14 cellular contexts compared by ENCODE assay signal in the genomic region with DNA sequence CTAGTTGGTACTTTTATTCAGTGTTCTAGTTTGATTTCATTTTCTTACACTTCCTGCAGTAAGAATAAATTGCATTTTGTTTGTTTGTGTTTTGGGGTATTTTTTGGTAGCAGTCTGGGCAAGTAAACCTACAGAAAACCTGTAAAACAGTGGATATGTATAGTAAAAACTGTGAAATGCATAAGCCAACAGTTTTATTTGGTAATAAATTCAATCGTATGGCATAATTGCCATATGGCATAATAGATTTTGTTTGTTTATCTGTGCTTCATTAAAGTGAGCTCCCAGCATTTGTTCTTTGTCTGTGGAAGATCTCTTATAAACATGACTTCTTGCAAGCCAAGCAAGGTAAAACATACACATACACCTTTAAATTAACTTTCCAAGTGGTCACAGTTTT.
A peak's percentile ranks its signal among the peaks of the same experiment; 100 is the strongest.
DNase-seq lines count a peak whose midpoint lies in the region; ATAC-seq and TF ChIP-seq lines count a peak whose summit lies in the region.
"Had no signal": no experiment of that assay in that cellular context is flagged by ENCODE, and none has a peak within 500 bp of the region (broad histone marks: within the 10 kb centered on the region; RNA-seq: fewer than 3 reads in every experiment).

No MANE protein-coding gene starts in this region.

- no peaks in the 10 kb centered on the region for H3K36me3 Mint-ChIP-seq in activated CD8-positive, alpha-beta memory T cell treated with anti-CD3 and anti-CD28 coated beads, Interleukin-2, amount 10 ng/mL, durations not matched to agents 7 days and 5 days
- H3K36me3 Mint-ChIP-seq: CD8-positive, alpha-beta memory T cell; IgD-negative memory B cell had no signal

- no peaks in the 10 kb centered on the region for H3K4me1 Mint-ChIP-seq in activated CD8-positive, alpha-beta memory T cell treated with anti-CD3 and anti-CD28 coated beads, Interleukin-2, amount 10 ng/mL, durations not matched to agents 7 days and 5 days
- H3K4me1 Mint-ChIP-seq: CD8-positive, alpha-beta memory T cell; IgD-negative memory B cell had no signal

- in situ Hi-C loops in KBM-7 (cut with MboI; ENCODE audit: low pct_unique_long_range_greater_than_20kb, low sequenced_read_pairs), result no loop called here

- CTCF ChIA-PET in activated CD8-positive, alpha-beta memory T cell treated with anti-CD3 and anti-CD28 coated beads, Interleukin-2, amount 10 ng/mL, durations not matched to agents 7 days and 5 days (lab: Charles Lee), result no interaction called here

- TF ChIP-seq CTCF in dorsolateral prefrontal cortex (IDR thresholded peaks at IDR 0.05 in 54 of 56, conservative IDR thresholded peaks at IDR 0.05 in 2 of 56; ENCODE audit: low read depth in 1 of 56, partially characterized antibody in 56 of 56), result no peak

- no peak overlapping the region for H3K4me3 Mint-ChIP-seq in activated CD8-positive, alpha-beta memory T cell treated with anti-CD3 and anti-CD28 coated beads, Interleukin-2, amount 10 ng/mL, durations not matched to agents 7 days and 5 days
- H3K4me3 Mint-ChIP-seq: CD8-positive, alpha-beta memory T cell; IgD-negative memory B cell had no signal

- peak overlapping the region in 55 of 59 donors; percentile 4 to 88 (median 77) for H3K27ac ChIP-seq in dorsolateral prefrontal cortex
- H3K27ac ChIP-seq: 22Rv1, BLaER1, GM23248 had no signal

- no peak overlapping the region for H3K27ac Mint-ChIP-seq in activated CD8-positive, alpha-beta memory T cell treated with anti-CD3 and anti-CD28 coated beads, Interleukin-2, amount 10 ng/mL, durations not matched to agents 7 days and 5 days
- H3K27ac Mint-ChIP-seq: CD8-positive, alpha-beta memory T cell; IgD-negative memory B cell had no signal

- peak; percentile 15 for DNase-seq in NCI-H1105 treated with DMSO at 0.1 percent for 48 hours (lab: John Stamatoyannopoulos, UW)
- DNase-seq in NCI-H1105 (lab: John Stamatoyannopoulos, UW), result no peak
- peak; percentile 58 for DNase-seq in NCI-H69 (lab: John Stamatoyannopoulos, UW)
- DNase-seq in dorsolateral prefrontal cortex, result no peak
- no peak for DNase-seq in KBM-7
- DNase-seq in activated CD8-positive, alpha-beta memory T cell treated with anti-CD3 and anti-CD28 coated beads, Interleukin-2, amount 10 ng/mL, durations not matched to agents 7 days and 5 days, result no peak
- DNase-seq: AML-193; CD8-positive, alpha-beta memory T cell; GM23248 had no signal

- no peaks in the 10 kb centered on the region for H3K27me3 Mint-ChIP-seq in activated CD8-positive, alpha-beta memory T cell treated with anti-CD3 and anti-CD28 coated beads, Interleukin-2, amount 10 ng/mL, durations not matched to agents 7 days and 5 days
- H3K27me3 Mint-ChIP-seq: CD8-positive, alpha-beta memory T cell; IgD-negative memory B cell had no signal

- intact Hi-C loops in dorsolateral prefrontal cortex (cut with DNase I), result no loop called here

- no peak for ATAC-seq in activated CD8-positive, alpha-beta memory T cell treated with anti-CD3 and anti-CD28 coated beads, Interleukin-2, amount 10 ng/mL, durations not matched to agents 7 days and 5 days
- no peak for ATAC-seq in GM18517 (IDR thresholded peaks at IDR 0.05; ENCODE audit: unreplicated experiment)
- ATAC-seq: HCT116 had no signal

- no peaks in the 10 kb centered on the region for H3K9me3 Mint-ChIP-seq in activated CD8-positive, alpha-beta memory T cell treated with anti-CD3 and anti-CD28 coated beads, Interleukin-2, amount 10 ng/mL, durations not matched to agents 7 days and 5 days (ENCODE audit: low read depth)
- H3K9me3 Mint-ChIP-seq: IgD-negative memory B cell had no signal

- H3K27me3 ChIP-seq in dorsolateral prefrontal cortex, result no peaks in the 10 kb centered on the region
- H3K27me3 ChIP-seq: BLaER1 had no signal

- H3K4me3 ChIP-seq in dorsolateral prefrontal cortex, result no peak overlapping the region
- H3K4me3 ChIP-seq: BLaER1, GM23248 had no signal

Comparison
In these comparisons a context has a peak if more than half of its experiments do, and no peak if none do; other contexts are left out.
1. DNase-seq: peak in NCI-H1105 treated with DMSO at 0.1 percent for 48 hours (single experiment) and NCI-H69 (single experiment); none in NCI-H1105 (single experiment), dorsolateral prefrontal cortex (0 of 10), KBM-7 (single experiment) and activated CD8-positive, alpha-beta memory T cell treated with anti-CD3 and anti-CD28 coated beads, Interleukin-2, amount 10 ng/mL, durations not matched to agents 7 days and 5 days (single experiment).